Comparison of ENCODE assay signal across 9 cellular contexts in genomic region chr22:37487129-37487528, GRCh38. TPM values are rescaled to one million over a fixed set of nuclear protein-coding genes. Genes with fewer than 3 reads are reported as not detected.
A peak's percentile ranks its signal among the peaks of the same experiment; 100 is the strongest.
DNase-seq lines count a peak whose midpoint lies in the region; ATAC-seq and TF ChIP-seq lines count a peak whose summit lies in the region.
"Had no signal": no experiment of that assay in that cellular context is flagged by ENCODE, and none has a peak within 500 bp of the region (broad histone marks: within the 10 kb centered on the region; RNA-seq: fewer than 3 reads in every experiment).

No MANE protein-coding gene starts in this region.

- no peaks in the 10 kb centered on the region for H3K9me3 ChIP-seq in CD8-positive, alpha-beta T cell (ENCODE audit: low read length)
- H3K9me3 ChIP-seq in HCT116 (ENCODE audit: control insufficient read depth in 1 of 2, insufficient read depth in 1 of 2, low read depth in 1 of 2, low read length in 2 of 2) = no peaks in the 10 kb centered on the region
- H3K9me3 ChIP-seq in naive thymus-derived CD4-positive, alpha-beta T cell (ENCODE audit: control insufficient read depth in 2 of 3, low read length in 3 of 3) = no peaks in the 10 kb centered on the region
- H3K9me3 ChIP-seq: thyroid gland had no signal

- H3K36me3 ChIP-seq in CD8-positive, alpha-beta T cell (ENCODE audit: insufficient read depth, low read length) = peaks cover 8% of the 10 kb centered on the region
- H3K36me3 ChIP-seq in HCT116 (ENCODE audit: control insufficient read depth in 1 of 2, insufficient read depth in 2 of 2, low read length in 2 of 2) = peaks cover 0 to 7% of the 10 kb centered on the region in 2 experiments; a peak in 2 of 4 replicates
- peaks cover 0 to 24% (median 6%) of the 10 kb centered on the region in 3 experiments for H3K36me3 ChIP-seq in naive thymus-derived CD4-positive, alpha-beta T cell (ENCODE audit: control insufficient read depth in 2 of 3, insufficient read depth in 3 of 3, low read length in 3 of 3)
- H3K36me3 ChIP-seq: thyroid gland had no signal

- intact Hi-C loops in CD8-positive, alpha-beta T cell (cut with DNase I, micrococcal nuclease) = loop anchor here (2.0 to 10.0 kb wide), 3 partner anchors 80 to 712 kb away; partner anchors contain the start of genes IFT27 (in 1 of the 2) and NOL12 (in 1 of the 2)
- intact Hi-C loops in HCT116 (cut with micrococcal nuclease) = no loop called here
- intact Hi-C loops in activated T-helper 2 cell treated with anti-CD3 and anti-CD28 coated beads, Interferon-gamma antibody, Interleukin-2, Interleukin-4, amounts not matched to agents 10 μg/mL and 5 μg/mL and 100 μg/mL, durations not matched to agents 14 hours and 24 hours and 36 hours (cut with micrococcal nuclease) = no loop called here
- intact Hi-C loops in naive thymus-derived CD4-positive, alpha-beta T cell (cut with micrococcal nuclease) = loop anchor here (5.0 to 10.0 kb wide), 4 partner anchors 78 to 962 kb away; partner anchors contain the start of genes CDC42EP1 (in 1 of the 2) and EIF3D (in 1 of the 2)

- H3K4me3 Mint-ChIP-seq in CD8-positive, alpha-beta T cell = peak overlapping the region; percentile 94
- peak overlapping the region; percentile 98 for H3K4me3 Mint-ChIP-seq in activated T-helper 2 cell treated with anti-CD3 and anti-CD28 coated beads, Interferon-gamma antibody, Interleukin-2, Interleukin-4, amounts not matched to agents 10 μg/mL and 5 μg/mL and 100 μg/mL, durations not matched to agents 14 hours and 24 hours and 36 hours (ENCODE audit: low read depth)
- peak overlapping the region; percentile 91 to 99 (median 96) for H3K4me3 Mint-ChIP-seq in naive thymus-derived CD4-positive, alpha-beta T cell

- peak overlapping the region; percentile 75; the same call in 1 of the 2 replicates for H3K4me2 ChIP-seq in HCT116 (ENCODE audit: low read length)

- H3K4me3 ChIP-seq in CD8-positive, alpha-beta T cell (ENCODE audit: low read depth, low read length) = no peak overlapping the region
- no peak overlapping the region for H3K4me3 ChIP-seq in HCT116 (replicated peaks in 1 of 2; ENCODE audit: low read depth in 1 of 2, low read length in 2 of 2)
- H3K4me3 ChIP-seq in naive thymus-derived CD4-positive, alpha-beta T cell (ENCODE audit: low read length) = peak overlapping the region; percentile 84

- no peak for TF ChIP-seq RAD21 in HCT116 (IDR thresholded peaks at IDR 0.05; ENCODE audit: low read depth)

- no peaks in the 10 kb centered on the region for H3K79me2 ChIP-seq in HCT116 (ENCODE audit: insufficient read depth, low read length)

- no peaks in the 10 kb centered on the region for H3K9me3 Mint-ChIP-seq in CD8-positive, alpha-beta T cell
- no peaks in the 10 kb centered on the region for H3K9me3 Mint-ChIP-seq in activated T-helper 2 cell treated with anti-CD3 and anti-CD28 coated beads, Interferon-gamma antibody, Interleukin-2, Interleukin-4, amounts not matched to agents 10 μg/mL and 5 μg/mL and 100 μg/mL, durations not matched to agents 14 hours and 24 hours and 36 hours
- H3K9me3 Mint-ChIP-seq in naive thymus-derived CD4-positive, alpha-beta T cell = peaks cover 0 to 9% (median 0%) of the 10 kb centered on the region in 11 donors

- H3K9ac ChIP-seq in HCT116 (ENCODE audit: low read length) = no peak overlapping the region

- peaks cover 54% of the 10 kb centered on the region for H3K4me1 ChIP-seq in CD8-positive, alpha-beta T cell (ENCODE audit: insufficient read depth, low read length)
- H3K4me1 ChIP-seq in HCT116 (ENCODE audit: control insufficient read depth in 1 of 2, insufficient read depth in 2 of 2, low read length in 2 of 2) = peaks cover 19 to 38% of the 10 kb centered on the region in 2 experiments
- H3K4me1 ChIP-seq in naive thymus-derived CD4-positive, alpha-beta T cell (ENCODE audit: control insufficient read depth in 2 of 2, insufficient read depth in 2 of 2, low read length in 2 of 2) = peaks cover 25 to 50% of the 10 kb centered on the region in 2 donors

- RAD21 ChIA-PET in HCT116 (lab: Charles Lee; ENCODE audit: low non-redundant PET in 1 of 2, low total read pairs in 2 of 2, uncharacterized antibody in 2 of 2, unreplicated experiment in 2 of 2) = no interaction called here

- H3K36me3 Mint-ChIP-seq in CD8-positive, alpha-beta T cell = peaks cover 23% of the 10 kb centered on the region
- peaks cover 29% of the 10 kb centered on the region for H3K36me3 Mint-ChIP-seq in activated T-helper 2 cell treated with anti-CD3 and anti-CD28 coated beads, Interferon-gamma antibody, Interleukin-2, Interleukin-4, amounts not matched to agents 10 μg/mL and 5 μg/mL and 100 μg/mL, durations not matched to agents 14 hours and 24 hours and 36 hours (ENCODE audit: low read depth)
- H3K36me3 Mint-ChIP-seq in naive thymus-derived CD4-positive, alpha-beta T cell = peaks cover 0 to 20% (median 4%) of the 10 kb centered on the region in 5 donors

- BruUV-seq in HCT116 (replicated peaks; lab: Mats Ljungman, UMichigan) = no TSS peak

- TF ChIP-seq POLR2A in HCT116 (IDR thresholded peaks at IDR 0.05; ENCODE audit: borderline replicate concordance, extremely low read depth, insufficient read depth, insufficient read length) = no peak

- POLR2A ChIA-PET in CD8-positive, alpha-beta T cell (lab: Charles Lee) = interaction anchor here (1.1 to 3.4 kb wide), 5 partner anchors 15 to 265 kb away, joined by 3 to 24 read pairs (median 5); no protein-coding TSS in a partner anchor
- POLR2A ChIA-PET in HCT116 (lab: Charles Lee) = no interaction called here
- POLR2A ChIA-PET in naive thymus-derived CD4-positive, alpha-beta T cell (lab: Charles Lee) = interaction anchor here (0.6 to 4.0 kb wide), 10 partner anchors 9 to 256 kb away, joined by 3 to 47 read pairs (median 4); partner anchors contain the start of genes CYTH4, GGA1 and RAC2

- H3K27me3 Mint-ChIP-seq in CD8-positive, alpha-beta T cell (ENCODE audit: low read depth) = no peaks in the 10 kb centered on the region
- H3K27me3 Mint-ChIP-seq in activated T-helper 2 cell treated with anti-CD3 and anti-CD28 coated beads, Interferon-gamma antibody, Interleukin-2, Interleukin-4, amounts not matched to agents 10 μg/mL and 5 μg/mL and 100 μg/mL, durations not matched to agents 14 hours and 24 hours and 36 hours (ENCODE audit: low read depth) = no peaks in the 10 kb centered on the region
- no peaks in the 10 kb centered on the region for H3K27me3 Mint-ChIP-seq in naive thymus-derived CD4-positive, alpha-beta T cell

- H3K27ac Mint-ChIP-seq in CD8-positive, alpha-beta T cell = peak overlapping the region; percentile 98
- H3K27ac Mint-ChIP-seq in activated T-helper 2 cell treated with anti-CD3 and anti-CD28 coated beads, Interferon-gamma antibody, Interleukin-2, Interleukin-4, amounts not matched to agents 10 μg/mL and 5 μg/mL and 100 μg/mL, durations not matched to agents 14 hours and 24 hours and 36 hours = peak overlapping the region; percentile 60
- H3K27ac Mint-ChIP-seq in naive thymus-derived CD4-positive, alpha-beta T cell = peak overlapping the region; percentile 80 to 98 (median 95)

- no peak for ATAC-seq in CD8-positive, alpha-beta T cell
- ATAC-seq in HCT116 (no peak), HG02884 (IDR thresholded peaks at IDR 0.05; ENCODE audit: unreplicated experiment) (no peak), GM21526 (IDR thresholded peaks at IDR 0.05; ENCODE audit: low FRiP score, unreplicated experiment) (no peak)
- no peak for ATAC-seq in naive thymus-derived CD4-positive, alpha-beta T cell

- no peak for DNase-seq in CD8-positive, alpha-beta T cell
- no peak for DNase-seq in HCT116 (ENCODE audit: low read depth, low spot score)
- no peak for DNase-seq in activated T-helper 2 cell treated with anti-CD3 and anti-CD28 coated beads, Interferon-gamma antibody, Interleukin-2, Interleukin-4, amounts not matched to agents 10 μg/mL and 5 μg/mL and 100 μg/mL, durations not matched to agents 14 hours and 24 hours and 36 hours (ENCODE audit: low spot score)
- DNase-seq in naive thymus-derived CD4-positive, alpha-beta T cell = no peak
- DNase-seq in mesenteric fat pad (ENCODE audit: low spot score) = no peak
- DNase-seq: kidney, thyroid gland had no signal

- H3K27me3 ChIP-seq in CD8-positive, alpha-beta T cell (ENCODE audit: insufficient read depth, low read length) = no peaks in the 10 kb centered on the region
- no peaks in the 10 kb centered on the region for H3K27me3 ChIP-seq in HCT116 (ENCODE audit: insufficient read depth, low read length)
- H3K27me3 ChIP-seq in naive thymus-derived CD4-positive, alpha-beta T cell (ENCODE audit: control insufficient read depth in 2 of 2, insufficient read depth in 2 of 2, low read length in 2 of 2) = no peaks in the 10 kb centered on the region
- H3K27me3 ChIP-seq: thyroid gland had no signal

- H3K9me2 ChIP-seq in HCT116 (ENCODE audit: insufficient read depth) = no peaks in the 10 kb centered on the region

- no peak for TF ChIP-seq CTCF in CD8-positive, alpha-beta T cell (IDR thresholded peaks at IDR 0.05)
- no peak for TF ChIP-seq CTCF in HCT116 (IDR thresholded peaks at IDR 0.05 in 2 of 3, conservative IDR thresholded peaks at IDR 0.05 in 1 of 3; ENCODE audit: borderline replicate concordance in 1 of 3, insufficient read depth in 1 of 3, low read depth in 2 of 3, low read length in 2 of 3)

- H4K20me1 ChIP-seq in HCT116 (ENCODE audit: insufficient read depth) = no peaks in the 10 kb centered on the region

- H2AFZ ChIP-seq in HCT116 (ENCODE audit: low read depth, low read length, poor library complexity, severe bottlenecking) = no peak overlapping the region

- H3K27ac ChIP-seq in CD8-positive, alpha-beta T cell (ENCODE audit: low read depth, low read length) = peak overlapping the region; percentile 69
- H3K27ac ChIP-seq in HCT116 (ENCODE audit: low read depth, low read length) = no peak overlapping the region
- H3K27ac ChIP-seq in naive thymus-derived CD4-positive, alpha-beta T cell (ENCODE audit: low read depth, low read length) = peak overlapping the region; percentile 86
- H3K27ac ChIP-seq: thyroid gland had no signal

- H3K4me1 Mint-ChIP-seq in CD8-positive, alpha-beta T cell (ENCODE audit: low read depth) = peaks cover 67% of the 10 kb centered on the region
- H3K4me1 Mint-ChIP-seq in activated T-helper 2 cell treated with anti-CD3 and anti-CD28 coated beads, Interferon-gamma antibody, Interleukin-2, Interleukin-4, amounts not matched to agents 10 μg/mL and 5 μg/mL and 100 μg/mL, durations not matched to agents 14 hours and 24 hours and 36 hours (ENCODE audit: low read depth) = peaks cover 32% of the 10 kb centered on the region
- H3K4me1 Mint-ChIP-seq in naive thymus-derived CD4-positive, alpha-beta T cell = peaks cover 51 to 78% (median 66%) of the 10 kb centered on the region in 7 donors

- CTCF ChIA-PET in CD8-positive, alpha-beta T cell (lab: Charles Lee) = interaction anchor here (0.7 to 4.5 kb wide), 10 partner anchors 8 to 227 kb away, joined by 3 to 34 read pairs (median 6); partner anchors contain the start of gene GGA1
- CTCF ChIA-PET in HCT116 (lab: Charles Lee) = interaction anchor here (1.4 to 1.5 kb wide), 2 partner anchors 11 to 15 kb away, joined by 3 to 12 read pairs; no protein-coding TSS in a partner anchor
- CTCF ChIA-PET in naive thymus-derived CD4-positive, alpha-beta T cell (lab: Charles Lee) = interaction anchor here (1.1 to 2.3 kb wide), 7 partner anchors 11 to 121 kb away, joined by 3 to 11 read pairs (median 9); partner anchors contain the start of gene GGA1

RNA-seq across cellular contexts. Expression of gene MFNG, which starts 0.9 kb away (rescaled TPM):
- total RNA-seq in CD8-positive, alpha-beta T cell = 10 to 100 TPM; 63.2 to 63.9 TPM
- total RNA-seq in HCT116 (2021; ENCODE audit: unreplicated experiment) = 4.5 TPM
- 3.3 and 3.4 TPM in 2 replicates for polyA plus RNA-seq in HCT116 (2012)
- total RNA-seq in activated T-helper 2 cell treated with anti-CD3 and anti-CD28 coated beads, Interferon-gamma antibody, Interleukin-2, Interleukin-4, amounts not matched to agents 10 μg/mL and 5 μg/mL and 100 μg/mL, durations not matched to agents 14 hours and 24 hours and 36 hours = 166 and 168 TPM in 2 replicates
- total RNA-seq in naive thymus-derived CD4-positive, alpha-beta T cell = 100 to 1,000 TPM; 146 to 223 (median 203) TPM
- 100 to 1,000 TPM; 350 to 449 TPM for polyA plus RNA-seq in naive thymus-derived CD4-positive, alpha-beta T cell
- total RNA-seq in mesenteric fat pad = 33.6 TPM

RNA-seq across cellular contexts. Expression of gene CARD10, which starts 32.1 kb away (rescaled TPM):
- total RNA-seq in CD8-positive, alpha-beta T cell = under 1 TPM in 1 of 2 experiments, not detected in 1; 0.19 TPM
- 32.0 TPM for total RNA-seq in HCT116 (2021; ENCODE audit: unreplicated experiment)
- 22.8 and 27.4 TPM in 2 replicates for polyA plus RNA-seq in HCT116 (2012)
- total RNA-seq in activated T-helper 2 cell treated with anti-CD3 and anti-CD28 coated beads, Interferon-gamma antibody, Interleukin-2, Interleukin-4, amounts not matched to agents 10 μg/mL and 5 μg/mL and 100 μg/mL, durations not matched to agents 14 hours and 24 hours and 36 hours = 0.09 TPM in 1 of 2 replicates, not detected in the other
- 1 to 10 TPM in 1 of 5 experiments, under 1 TPM in 3, not detected in 1; 0.13 to 1.0 (median 0.57) TPM for total RNA-seq in naive thymus-derived CD4-positive, alpha-beta T cell
- under 1 TPM in 1 of 2 donors, not detected in 1; 0.69 TPM for polyA plus RNA-seq in naive thymus-derived CD4-positive, alpha-beta T cell
- total RNA-seq in mesenteric fat pad = 10.8 TPM

RNA-seq across cellular contexts. Expression of gene ELFN2, which starts 59.9 kb away (rescaled TPM):
- not detected for total RNA-seq in CD8-positive, alpha-beta T cell
- total RNA-seq in HCT116 (2021; ENCODE audit: unreplicated experiment) (45.4 TPM), mesenteric fat pad (not detected)
- 30.1 TPM in 2 replicates for polyA plus RNA-seq in HCT116 (2012)
- 0.11 TPM in 2 replicates for total RNA-seq in activated T-helper 2 cell treated with anti-CD3 and anti-CD28 coated beads, Interferon-gamma antibody, Interleukin-2, Interleukin-4, amounts not matched to agents 10 μg/mL and 5 μg/mL and 100 μg/mL, durations not matched to agents 14 hours and 24 hours and 36 hours
- total RNA-seq in naive thymus-derived CD4-positive, alpha-beta T cell = under 1 TPM; 0.10 to 0.66 (median 0.57) TPM
- not detected for polyA plus RNA-seq in naive thymus-derived CD4-positive, alpha-beta T cell

Comparison
In these comparisons a context has a peak if more than half of its experiments do, and no peak if none do; other contexts are left out.
1. RNA of gene ELFN2, which starts 59.9 kb away (total RNA-seq): 45.4 TPM in HCT116 (single experiment); 0.10 to 0.66 TPM in naive thymus-derived CD4-positive, alpha-beta T cell, not detected in CD8-positive, alpha-beta T cell, 0.11 TPM in activated T-helper 2 cell treated with anti-CD3 and anti-CD28 coated beads, Interferon-gamma antibody, Interleukin-2, Interleukin-4, amounts not matched to agents 10 μg/mL and 5 μg/mL and 100 μg/mL, durations not matched to agents 14 hours and 24 hours and 36 hours and not detected in mesenteric fat pad (single experiment); every median in the first group is over 10 times any median in the second.
2. intact Hi-C loops: an anchor here in CD8-positive, alpha-beta T cell (2.0 to 10.0 kb wide) and naive thymus-derived CD4-positive, alpha-beta T cell (5.0 to 10.0 kb wide); none called in HCT116 and activated T-helper 2 cell treated with anti-CD3 and anti-CD28 coated beads, Interferon-gamma antibody, Interleukin-2, Interleukin-4, amounts not matched to agents 10 μg/mL and 5 μg/mL and 100 μg/mL, durations not matched to agents 14 hours and 24 hours and 36 hours.
3. Peak in every context shown above with its lines, with median percentiles within 50 percentile points of each other: H3K27ac Mint-ChIP-seq and H3K4me3 Mint-ChIP-seq.